In genomic region chr4:147749811-147750321, GRCh38 we compare ENCODE assay signal across 8 cellular contexts. TPM values are rescaled to one million over a fixed set of nuclear protein-coding genes. Genes with fewer than 3 reads are reported as not detected.
A peak's percentile ranks its signal among the peaks of the same experiment; 100 is the strongest.
DNase-seq lines count a peak whose midpoint lies in the region; ATAC-seq and TF ChIP-seq lines count a peak whose summit lies in the region.

No MANE protein-coding gene starts in this region.

- no peaks in the 10 kb centered on the region for H3K27me3 ChIP-seq in CD8-positive, alpha-beta T cell (ENCODE audit: insufficient read depth, low read length)
- no peaks in the 10 kb centered on the region for H3K27me3 ChIP-seq in BE2C

- H3K4me3 ChIP-seq in coronary artery (no peak overlapping the region), BE2C (ENCODE audit: low read depth, low read length) (no peak overlapping the region)
- no peak overlapping the region for H3K4me3 ChIP-seq in CD8-positive, alpha-beta T cell (ENCODE audit: low read depth, low read length)

- H3K4me3 Mint-ChIP-seq in activated T-helper 17 cell treated with anti-CD3 and anti-CD28 coated beads, Interleukin-2, amount 50 U/mL, for 72 hours, result no peak overlapping the region
- H3K4me3 Mint-ChIP-seq in CD8-positive, alpha-beta T cell, result no peak overlapping the region

- no peak overlapping the region for H3K27ac ChIP-seq in coronary artery
- H3K27ac ChIP-seq in CD8-positive, alpha-beta T cell (ENCODE audit: low read depth, low read length), result no peak overlapping the region

- H3K36me3 Mint-ChIP-seq in activated T-helper 17 cell treated with anti-CD3 and anti-CD28 coated beads, Interleukin-2, amount 50 U/mL, for 72 hours (ENCODE audit: low read depth), result no peaks in the 10 kb centered on the region
- H3K36me3 Mint-ChIP-seq in CD8-positive, alpha-beta T cell, result no peaks in the 10 kb centered on the region

- no peak overlapping the region for H3K27ac Mint-ChIP-seq in activated T-helper 17 cell treated with anti-CD3 and anti-CD28 coated beads, Interleukin-2, amount 50 U/mL, for 72 hours
- H3K27ac Mint-ChIP-seq in CD8-positive, alpha-beta T cell, result no peak overlapping the region

- no peaks in the 10 kb centered on the region for H3K4me1 Mint-ChIP-seq in activated T-helper 17 cell treated with anti-CD3 and anti-CD28 coated beads, Interleukin-2, amount 50 U/mL, for 72 hours
- H3K4me1 Mint-ChIP-seq in CD8-positive, alpha-beta T cell (ENCODE audit: low read depth), result no peaks in the 10 kb centered on the region

- H3K9me3 ChIP-seq in CD8-positive, alpha-beta T cell (ENCODE audit: low read length), result no peaks in the 10 kb centered on the region
- no peaks in the 10 kb centered on the region for H3K9me3 ChIP-seq in BE2C

- DNase-seq in coronary artery (ENCODE audit: low spot score) (no peak), middle frontal gyrus (ENCODE audit: extremely low spot score, low spot score) (no peak), BE2C (no peak)
- no peak for DNase-seq in CD8-positive, alpha-beta T cell

- POLR2A ChIA-PET in CD8-positive, alpha-beta T cell (lab: Charles Lee), result no interaction called here

- H3K27me3 Mint-ChIP-seq in activated T-helper 17 cell treated with anti-CD3 and anti-CD28 coated beads, Interleukin-2, amount 50 U/mL, for 72 hours, result no peaks in the 10 kb centered on the region
- no peaks in the 10 kb centered on the region for H3K27me3 Mint-ChIP-seq in CD8-positive, alpha-beta T cell (ENCODE audit: low read depth)

- peak; percentile 97 for ATAC-seq in GM18861 (IDR thresholded peaks at IDR 0.05; ENCODE audit: unreplicated experiment)
- peak; percentile 93 for ATAC-seq in GM21717 (IDR thresholded peaks at IDR 0.05; ENCODE audit: unreplicated experiment)
- ATAC-seq in HG03342 (IDR thresholded peaks at IDR 0.05; ENCODE audit: unreplicated experiment), result peak; percentile 97
- ATAC-seq in activated T-helper 17 cell treated with anti-CD3 and anti-CD28 coated beads, Interleukin-2, amount 50 U/mL, for 72 hours (replicated peaks), result peak; percentile 29
- no peak for ATAC-seq in CD8-positive, alpha-beta T cell

- H3K9me3 Mint-ChIP-seq in activated T-helper 17 cell treated with anti-CD3 and anti-CD28 coated beads, Interleukin-2, amount 50 U/mL, for 72 hours, result no peaks in the 10 kb centered on the region
- H3K9me3 Mint-ChIP-seq in CD8-positive, alpha-beta T cell, result no peaks in the 10 kb centered on the region

- H3K4me1 ChIP-seq in CD8-positive, alpha-beta T cell (ENCODE audit: insufficient read depth, low read length), result no peaks in the 10 kb centered on the region
- H3K4me1 ChIP-seq in BE2C, result no peaks in the 10 kb centered on the region; the same call in 1 of the 2 replicates

- no peak for TF ChIP-seq CTCF in coronary artery (IDR thresholded peaks at IDR 0.05)
- TF ChIP-seq CTCF in CD8-positive, alpha-beta T cell (IDR thresholded peaks at IDR 0.05), result no peak
- no peak for TF ChIP-seq CTCF in BE2C (IDR thresholded peaks at IDR 0.05; ENCODE audit: low read depth, low read length)

- CTCF ChIA-PET in CD8-positive, alpha-beta T cell (lab: Charles Lee), result interaction anchor here (1.4 kb wide), 1 partner anchor 117 kb away, joined by 3 read pairs; no protein-coding TSS in a partner anchor

- intact Hi-C loops in CD8-positive, alpha-beta T cell (cut with DNase I, micrococcal nuclease), result no loop called here

- H3K36me3 ChIP-seq in CD8-positive, alpha-beta T cell (ENCODE audit: insufficient read depth, low read length), result no peaks in the 10 kb centered on the region
- no peaks in the 10 kb centered on the region for H3K36me3 ChIP-seq in BE2C

RNA-seq across cellular contexts. Expression of gene ARHGAP10, which starts 18.0 kb away (rescaled TPM):
- 10 to 100 TPM; 11.1 to 14.7 TPM for total RNA-seq in activated T-helper 17 cell treated with anti-CD3 and anti-CD28 coated beads, Interleukin-2, amount 50 U/mL, for 72 hours
- 1 to 10 TPM; 7.2 to 7.4 TPM for total RNA-seq in CD8-positive, alpha-beta T cell
- 4.3 TPM for polyA plus RNA-seq in BE2C (2012; ENCODE audit: insufficient read depth, insufficient read length, low read depth)
